9 cellular contexts compared by ENCODE assay signal in genomic region chr17:81422776-81423697, GRCh38. TPM values are rescaled to one million over a fixed set of nuclear protein-coding genes. Genes with fewer than 3 reads are reported as not detected.
DNase-seq lines count a peak whose midpoint lies in the region; ATAC-seq and TF ChIP-seq lines count a peak whose summit lies in the region.
"Had no signal": no experiment of that assay in that cellular context is flagged by ENCODE, and none has a peak within 500 bp of the region (broad histone marks: within the 10 kb centered on the region; RNA-seq: fewer than 3 reads in every experiment).

No MANE protein-coding gene starts in this region.

- no peaks in the 10 kb centered on the region for H3K9me3 ChIP-seq in Peyer's patch
- H3K9me3 ChIP-seq in esophagus squamous epithelium, result no peaks in the 10 kb centered on the region

- ATAC-seq in GM18873 (IDR thresholded peaks at IDR 0.05; ENCODE audit: low FRiP score, unreplicated experiment), result no peak
- ATAC-seq in HG03139 (IDR thresholded peaks at IDR 0.05; ENCODE audit: unreplicated experiment), result no peak
- no peak for ATAC-seq in HG02678 (IDR thresholded peaks at IDR 0.05; ENCODE audit: unreplicated experiment)

- peaks cover 0 to 65% (median 0%) of the 10 kb centered on the region in 4 donors for H3K4me1 ChIP-seq in Peyer's patch
- H3K4me1 ChIP-seq in esophagus squamous epithelium, result peaks cover 62 to 78% (median 75%) of the 10 kb centered on the region in 3 donors

- H3K27me3 Mint-ChIP-seq in nephron progenitor cell (ENCODE audit: low read depth, poor library complexity), result no peaks in the 10 kb centered on the region
- H3K27me3 Mint-ChIP-seq: activated naive CD8-positive, alpha-beta T cell had no signal

- H3K27ac ChIP-seq in Peyer's patch (peak overlapping the region; percentile 48 to 63 (median 52)), esophagus squamous epithelium (peak overlapping the region; percentile 73 to 96 (median 90))

- no peak for TF ChIP-seq CTCF in AG09319 (IDR thresholded peaks at IDR 0.05; ENCODE audit: low read depth, low read length)
- no peak for TF ChIP-seq CTCF in Peyer's patch (IDR thresholded peaks at IDR 0.05)
- no peak for TF ChIP-seq CTCF in esophagus squamous epithelium (IDR thresholded peaks at IDR 0.05)
- TF ChIP-seq CTCF in nephron progenitor cell (IDR thresholded peaks at IDR 0.05), result no peak

- H3K36me3 ChIP-seq in Peyer's patch (no peaks in the 10 kb centered on the region), esophagus squamous epithelium (no peaks in the 10 kb centered on the region)

- WGBS in esophagus squamous epithelium, 2 donors, result 7% methylated on average over 11 of the region's 34 CpGs; no CpG with 5 or more reads in 1 of the 2 donors

- no peaks in the 10 kb centered on the region for H3K9me3 Mint-ChIP-seq in nephron progenitor cell

- no peaks in the 10 kb centered on the region for H3K36me3 Mint-ChIP-seq in nephron progenitor cell (ENCODE audit: low read depth)
- H3K36me3 Mint-ChIP-seq: activated naive CD8-positive, alpha-beta T cell had no signal

- H3K27me3 ChIP-seq in Peyer's patch (no peaks in the 10 kb centered on the region), esophagus squamous epithelium (peaks cover 0 to 12% (median 0%) of the 10 kb centered on the region in 4 donors)

- H3K4me3 Mint-ChIP-seq in nephron progenitor cell, result no peak overlapping the region
- H3K4me3 Mint-ChIP-seq: activated naive CD8-positive, alpha-beta T cell had no signal

- H3K4me3 ChIP-seq in Peyer's patch (no peak overlapping the region), esophagus squamous epithelium (peak overlapping the region in 2 of 4 donors; percentile 22 to 45)

- no peak for TF ChIP-seq POLR2A in Peyer's patch (IDR thresholded peaks at IDR 0.05)
- no peak for TF ChIP-seq POLR2A in esophagus squamous epithelium (IDR thresholded peaks at IDR 0.05)

- H3K4me1 Mint-ChIP-seq in nephron progenitor cell, result peaks cover 24% of the 10 kb centered on the region

- H3K27ac Mint-ChIP-seq in nephron progenitor cell, result no peak overlapping the region
- H3K27ac Mint-ChIP-seq: activated naive CD8-positive, alpha-beta T cell had no signal

- DNase-seq in AG09319 (ENCODE audit: extremely low read depth, low read depth) (peak; percentile 89), Peyer's patch (no peak), esophagus squamous epithelium (lab: John Stamatoyannopoulos, UW) (no peak), nephron progenitor cell (peak; percentile 58), DMS153 treated with DMSO at 0.1 percent for 48 hours (lab: John Stamatoyannopoulos, UW; ENCODE audit: unreplicated experiment) (no peak)

- intact Hi-C loops in esophagus squamous epithelium (cut with DNase I), result no loop called here

RNA-seq across cellular contexts. Expression of gene BAHCC1, which starts 27.8 kb away (rescaled TPM):
- 10 to 100 TPM; 11.6 to 43.0 (median 23.9) TPM for total RNA-seq in Peyer's patch
- 10 to 100 TPM in 1 of 4 donors, 1 to 10 TPM in 3; 3.8 to 10.6 (median 5.4) TPM for total RNA-seq in esophagus squamous epithelium

Comparison
In these comparisons a context has a peak if more than half of its experiments do, and no peak if none do; other contexts are left out.
1. DNase-seq: peak in AG09319 (single experiment) and nephron progenitor cell (single experiment); none in Peyer's patch (0 of 3), esophagus squamous epithelium (single experiment) and DMS153 treated with DMSO at 0.1 percent for 48 hours (single experiment).